ENCODE assay signal across 8 cellular contexts in genomic region chr1:61254629-61255323, GRCh38.
A peak's percentile ranks its signal among the peaks of the same experiment; 100 is the strongest.
DNase-seq lines count a peak whose midpoint lies in the region; ATAC-seq and TF ChIP-seq lines count a peak whose summit lies in the region.

No MANE protein-coding gene starts in this region.

- H3K9me3 ChIP-seq in muscle layer of colon (ENCODE audit: low read length) = no peaks in the 10 kb centered on the region

- TF ChIP-seq CTCF in AG09309 (IDR thresholded peaks at IDR 0.05; ENCODE audit: control insufficient read depth, insufficient read depth, low read depth, low read length, missing control alignments) = no peak

- H3K27ac Mint-ChIP-seq in effector memory CD8-positive, alpha-beta T cell = peak overlapping the region; percentile 29 to 57

- peaks cover 8% of the 10 kb centered on the region for H3K36me3 Mint-ChIP-seq in effector memory CD8-positive, alpha-beta T cell (ENCODE audit: insufficient read depth)

- peak overlapping the region; percentile 48 to 76 for H3K4me3 Mint-ChIP-seq in effector memory CD8-positive, alpha-beta T cell

- no peak for DNase-seq in AG09309 (ENCODE audit: low read depth)
- DNase-seq in NCI-H2171 treated with DMSO at 0.1 percent for 48 hours (lab: John Stamatoyannopoulos, UW) = peak; percentile 95
- peak in 1 of 3 experiments; percentile 5 for DNase-seq in effector memory CD8-positive, alpha-beta T cell
- DNase-seq in activated T-cell treated with anti-CD3 and anti-CD28 coated beads for 4 hours = no peak
- no peak for DNase-seq in NCI-H1092 treated with DMSO at 0.1 percent for 48 hours (lab: John Stamatoyannopoulos, UW)

- H3K4me1 ChIP-seq in muscle layer of colon (ENCODE audit: insufficient read depth, low read length) = peaks cover 64% of the 10 kb centered on the region

- peak overlapping the region; percentile 45 for H3K9ac ChIP-seq in muscle layer of colon (ENCODE audit: low read length)

- H3K27ac ChIP-seq in muscle layer of colon (ENCODE audit: low read depth, low read length) = peak overlapping the region; percentile 76

- H3K27me3 ChIP-seq in muscle layer of colon (ENCODE audit: control insufficient read depth in 1 of 2, insufficient read depth in 2 of 2, low read length in 2 of 2) = no peaks in the 10 kb centered on the region

- no peaks in the 10 kb centered on the region for H3K27me3 Mint-ChIP-seq in effector memory CD8-positive, alpha-beta T cell

- peaks cover 23 to 32% of the 10 kb centered on the region in 2 donors for H3K4me1 Mint-ChIP-seq in effector memory CD8-positive, alpha-beta T cell (ENCODE audit: low read depth in 2 of 2)

- ATAC-seq in effector memory CD8-positive, alpha-beta T cell (replicated peaks) = peak; percentile 79
- ATAC-seq in GM21737 (IDR thresholded peaks at IDR 0.05; ENCODE audit: unreplicated experiment) = no peak
- ATAC-seq in GM21723 (IDR thresholded peaks at IDR 0.05; ENCODE audit: unreplicated experiment) = no peak

- no peaks in the 10 kb centered on the region for H3K36me3 ChIP-seq in muscle layer of colon (ENCODE audit: insufficient read depth, low read length)

- no peaks in the 10 kb centered on the region for H3K9me3 Mint-ChIP-seq in effector memory CD8-positive, alpha-beta T cell

- peak overlapping the region; percentile 32 for H3K4me3 ChIP-seq in AG09309 (ENCODE audit: control insufficient read depth, low read depth, low read length)
- peak overlapping the region in 1 of 2 donors; percentile 62 for H3K4me3 ChIP-seq in muscle layer of colon (ENCODE audit: low read depth in 1 of 2, low read length in 2 of 2)
